ENCODE assay signal across 20 cellular contexts in the genomic region with DNA sequence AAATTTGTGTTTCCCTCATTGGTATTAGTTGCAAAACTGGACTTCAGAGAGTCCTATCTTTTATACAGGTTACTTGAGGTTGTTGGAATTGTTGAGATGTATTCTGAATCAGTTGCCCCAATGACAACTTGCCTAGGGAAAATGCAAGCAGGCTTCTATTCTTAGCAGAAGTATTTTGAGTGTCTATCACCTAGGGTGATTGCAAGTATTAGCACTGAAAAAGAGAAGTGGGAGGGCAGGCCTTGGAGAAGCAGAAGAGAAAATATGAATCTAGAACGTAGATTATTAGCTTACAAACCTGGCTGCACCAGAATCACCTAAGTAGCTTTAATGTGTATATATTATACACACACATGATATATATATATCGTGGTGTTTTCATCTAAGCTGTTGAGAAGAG. TPM values are rescaled to one million over a fixed set of nuclear protein-coding genes. Genes with fewer than 3 reads are reported as not detected.
DNase-seq lines count a peak whose midpoint lies in the region; ATAC-seq, FAIRE-seq and TF ChIP-seq lines count a peak whose summit lies in the region.
"Had no signal": no experiment of that assay in that cellular context is flagged by ENCODE, and none has a peak within 500 bp of the region (broad histone marks: within the 10 kb centered on the region; RNA-seq: fewer than 3 reads in every experiment).

No MANE protein-coding gene starts in this region.

- ATAC-seq in GM21360 (IDR thresholded peaks at IDR 0.05; ENCODE audit: unreplicated experiment) (peak; percentile 28), HG02884 (IDR thresholded peaks at IDR 0.05; ENCODE audit: unreplicated experiment) (peak; percentile 31), GM19397 (IDR thresholded peaks at IDR 0.05; ENCODE audit: unreplicated experiment) (no peak)
- ATAC-seq: activated T-helper 17 cell treated with anti-CD3 and anti-CD28 coated beads, Interleukin-2, amount 50 U/mL, for 72 hours; left ventricle myocardium superior; T-helper 17 cell had no signal

- intact Hi-C loops in adrenal gland (cut with DNase I): no loop called here

- no peak overlapping the region for H3K27ac ChIP-seq in adrenal gland
- H3K27ac ChIP-seq: GM23248, KMS-11, uterus had no signal

- WGBS in adrenal gland, 4 donors: 87 to 93% (median 92%) methylated on average over 2 of the region's 2 CpGs

- TF ChIP-seq CTCF in adrenal gland (IDR thresholded peaks at IDR 0.05): no peak
- no peak for TF ChIP-seq CTCF in foreskin fibroblast (IDR thresholded peaks at IDR 0.05; ENCODE audit: low read depth, low read length)

- peak; percentile 91 for FAIRE-seq in GM18507 (lab: Jason Lieb, UNC)
- FAIRE-seq: astrocyte had no signal

- no peak overlapping the region for H3K4me3 ChIP-seq in adrenal gland
- no peak overlapping the region for H3K4me3 ChIP-seq in foreskin fibroblast (ENCODE audit: low read depth in 1 of 2, low read length in 2 of 2)
- H3K4me3 ChIP-seq: GM23248, uterus had no signal

- no peak for TF ChIP-seq POLR2A in adrenal gland (IDR thresholded peaks at IDR 0.05)

- DNase-seq in GM18507 (ENCODE audit: extremely low spot score, insufficient read length, low read depth): no peak
- peak; percentile 22 for DNase-seq in MV-4-11 (lab: John Stamatoyannopoulos, UW)
- DNase-seq in adrenal gland: no peak
- DNase-seq in foreskin fibroblast: no peak
- DNase-seq in activated naive CD4-positive, alpha-beta T cell (lab: John Stamatoyannopoulos, UW): no peak
- DNase-seq: activated CD4-positive, alpha-beta T cell treated with anti-CD3 and anti-CD28 coated beads for 48 hours; dermis blood vessel endothelial cell; GM23248; left ventricle myocardium superior; NCI-H1694; NCI-H524 treated with DMSO at 0.1 percent for 48 hours; RPMI8226; T-helper 17 cell; uterus had no signal

- H3K27me3 ChIP-seq in adrenal gland: no peaks in the 10 kb centered on the region
- H3K27me3 ChIP-seq: uterus had no signal

- H3K36me3 ChIP-seq in adrenal gland (replicated peaks in 1 of 2): no peaks in the 10 kb centered on the region
- H3K36me3 ChIP-seq: uterus had no signal

- peaks cover 0 to 49% of the 10 kb centered on the region in 2 donors for H3K4me1 ChIP-seq in adrenal gland (replicated peaks in 1 of 2)
- H3K4me1 ChIP-seq: uterus had no signal

- H3K9me3 ChIP-seq in adrenal gland (replicated peaks in 1 of 3): no peaks in the 10 kb centered on the region
- H3K9me3 ChIP-seq: uterus had no signal

RNA-seq across cellular contexts. Expression of a gene that starts 43.2 kb away (rescaled TPM):
- 10 to 100 TPM in 6 of 8 donors, 1 to 10 TPM in 2; 2.1 to 25.4 (median 14.3) TPM for total RNA-seq in adrenal gland
- polyA plus RNA-seq in adrenal gland: 1 to 10 TPM; 1.9 to 9.0 (median 5.1) TPM
- total RNA-seq: activated T-helper 17 cell treated with anti-CD3 and anti-CD28 coated beads, Interleukin-2, amount 50 U/mL, for 72 hours; T-helper 17 cell had no signal
